Comparison of ENCODE assay signal across 1 cellular context in genomic region chr22:39456262-39457046, GRCh38.
TF ChIP-seq lines count a peak whose summit lies in the region.

A gene with protein sequence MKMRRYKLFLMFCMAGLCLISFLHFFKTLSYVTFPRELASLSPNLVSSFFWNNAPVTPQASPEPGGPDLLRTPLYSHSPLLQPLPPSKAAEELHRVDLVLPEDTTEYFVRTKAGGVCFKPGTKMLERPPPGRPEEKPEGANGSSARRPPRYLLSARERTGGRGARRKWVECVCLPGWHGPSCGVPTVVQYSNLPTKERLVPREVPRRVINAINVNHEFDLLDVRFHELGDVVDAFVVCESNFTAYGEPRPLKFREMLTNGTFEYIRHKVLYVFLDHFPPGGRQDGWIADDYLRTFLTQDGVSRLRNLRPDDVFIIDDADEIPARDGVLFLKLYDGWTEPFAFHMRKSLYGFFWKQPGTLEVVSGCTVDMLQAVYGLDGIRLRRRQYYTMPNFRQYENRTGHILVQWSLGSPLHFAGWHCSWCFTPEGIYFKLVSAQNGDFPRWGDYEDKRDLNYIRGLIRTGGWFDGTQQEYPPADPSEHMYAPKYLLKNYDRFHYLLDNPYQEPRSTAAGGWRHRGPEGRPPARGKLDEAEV (plus strand): TSS chr22:39457012. CDS start chr22:39487348, 30,336 bp downstream.

TF ChIP-seq in SK-N-SH, 30 proteins besides CTCF, POLR2A, EP300 and RAD21 (continued from another document):
- TF ChIP-seq REST (IDR thresholded peaks at IDR 0.05; ENCODE audit: low read depth, low read length), result no peak
- no peak for TF ChIP-seq NFIC (IDR thresholded peaks at IDR 0.05; ENCODE audit: borderline replicate concordance)
- no peak for TF ChIP-seq TAF1 (IDR thresholded peaks at IDR 0.05; ENCODE audit: borderline replicate concordance, low read depth, low read length)
- TF ChIP-seq FOXM1 (IDR thresholded peaks at IDR 0.05; ENCODE audit: low read depth), result no peak
- TF ChIP-seq MXI1 (IDR thresholded peaks at IDR 0.05; ENCODE audit: low read depth, low read length), result no peak
- no peak for TF ChIP-seq TEAD4 (IDR thresholded peaks at IDR 0.05; ENCODE audit: borderline replicate concordance, insufficient read depth)
- TF ChIP-seq RFX5 (IDR thresholded peaks at IDR 0.05; ENCODE audit: low read length), result no peak
- TF ChIP-seq EZH2phosphoT487 (IDR thresholded peaks at IDR 0.05; ENCODE audit: borderline replicate concordance, low read depth), result no peak
- no peak for TF ChIP-seq GABPA (IDR thresholded peaks at IDR 0.05; ENCODE audit: low read depth)
- no peak for TF ChIP-seq ELF1 (IDR thresholded peaks at IDR 0.05)
